ENCODE assay signal across 7 cellular contexts in genomic region chr14:93655078-93655750, GRCh38.
DNase-seq lines count a peak whose midpoint lies in the region; ATAC-seq and TF ChIP-seq lines count a peak whose summit lies in the region.

No MANE protein-coding gene starts in this region.

- DNase-seq in ELF-1 (ENCODE audit: low read depth, low spot score) (peak; percentile 79), IMR-90 (peak; percentile 35), PC-9 (peak in 1 of 2 experiments; percentile 1), esophagus squamous epithelium (lab: John Stamatoyannopoulos, UW) (no peak), non-pigmented ciliary epithelial cell (ENCODE audit: low read depth) (peak; percentile 2)
- no peak for DNase-seq in NK-92 treated with Interleukin-12 subunit alpha and Interleukin-12 subunit beta, amount 100 ng/mL, for 24 hours (lab: John Stamatoyannopoulos, UW)

- intact Hi-C loops in IMR-90 (cut with micrococcal nuclease) (loop anchor here (2.0 to 5.0 kb wide), 2 partner anchors 238 to 482 kb away; no protein-coding TSS in a partner anchor), PC-9 (cut with micrococcal nuclease; ENCODE audit: unreplicated experiment) (no loop called here), esophagus squamous epithelium (cut with DNase I) (no loop called here)

- no peak overlapping the region for H2BK5ac ChIP-seq in IMR-90 (ENCODE audit: low read depth, low read length, poor library complexity, severe bottlenecking)

- dilution Hi-C loops in IMR-90 (cut with HindIII; ENCODE audit: low sequenced_read_pairs, unreplicated experiment), result no loop called here

- H3K4me3 ChIP-seq in IMR-90 (ENCODE audit: insufficient read depth, low read depth, low read length), result no peak overlapping the region
- H3K4me3 ChIP-seq in PC-9, result no peak overlapping the region
- no peak overlapping the region for H3K4me3 ChIP-seq in esophagus squamous epithelium

- no peak overlapping the region for H3K27ac ChIP-seq in IMR-90 (ENCODE audit: insufficient read depth, low read length)
- no peak overlapping the region for H3K27ac ChIP-seq in PC-9
- H3K27ac ChIP-seq in esophagus squamous epithelium, result no peak overlapping the region

- ATAC-seq in IMR-90 (ENCODE audit: low read depth), result no peak
- ATAC-seq in HG03196 (IDR thresholded peaks at IDR 0.05; ENCODE audit: unreplicated experiment), result no peak

- no TSS peak for BruUV-seq in IMR-90 (replicated peaks; lab: Mats Ljungman, UMichigan)
- no TSS peak for BruUV-seq in PC-9 (replicated peaks; lab: Mats Ljungman, UMichigan)

- no peak overlapping the region for H4K5ac ChIP-seq in IMR-90 (ENCODE audit: low read depth, low read length)

- H3K18ac ChIP-seq in IMR-90 (ENCODE audit: low read depth, low read length), result no peak overlapping the region

- H2BK20ac ChIP-seq in IMR-90 (ENCODE audit: low read depth, low read length), result no peak overlapping the region

- no peak overlapping the region for H2AK9ac ChIP-seq in IMR-90 (replicated peaks; ENCODE audit: low read depth, low read length, poor library complexity)

- POLR2A ChIA-PET in IMR-90 (lab: Charles Lee; ENCODE audit: unreplicated experiment), result no interaction called here
- POLR2A ChIA-PET in PC-9 (lab: Charles Lee; ENCODE audit: unreplicated experiment), result no interaction called here

- in situ Hi-C loops in IMR-90 (cut with MboI; ENCODE audit: low sequenced_read_pairs), result no loop called here

- TF ChIP-seq CTCF in IMR-90 (conservative IDR thresholded peaks at IDR 0.05; ENCODE audit: low read depth, low read length), result peak; percentile 52
- peak; percentile 67 for TF ChIP-seq CTCF in PC-9 (conservative IDR thresholded peaks at IDR 0.05)
- peak; percentile 18 to 68 (median 54) for TF ChIP-seq CTCF in esophagus squamous epithelium (IDR thresholded peaks at IDR 0.05)

- WGBS in IMR-90 (ENCODE audit: extremely low coverage in 2 of 2, insufficient read length in 1 of 2), 2 experiments, result 0% methylated on average over 1 of the region's 10 CpGs; no CpG with 5 or more reads in 1 of the 2 experiments
- 32 to 35% methylated on average over 10 of the region's 10 CpGs for WGBS in esophagus squamous epithelium, 2 donors

- H3K9me1 ChIP-seq in IMR-90 (ENCODE audit: insufficient read depth, low read length), result no peaks in the 10 kb centered on the region

- no peak for TF ChIP-seq POLR2A in IMR-90 (IDR thresholded peaks at IDR 0.05; ENCODE audit: low read depth, low read length)
- no peak for TF ChIP-seq POLR2A in esophagus squamous epithelium (IDR thresholded peaks at IDR 0.05)

- no peaks in the 10 kb centered on the region for H3K36me3 ChIP-seq in IMR-90 (ENCODE audit: control insufficient read depth, insufficient read depth, low read length)
- no peaks in the 10 kb centered on the region for H3K36me3 ChIP-seq in PC-9 (ENCODE audit: low read depth)
- H3K36me3 ChIP-seq in esophagus squamous epithelium, result no peaks in the 10 kb centered on the region

- H3K4me2 ChIP-seq in IMR-90 (ENCODE audit: low read depth, low read length) (no peak overlapping the region), PC-9 (no peak overlapping the region)

- H3K27me3 ChIP-seq in IMR-90 (ENCODE audit: control insufficient read depth, insufficient read depth, low read length) (no peaks in the 10 kb centered on the region), PC-9 (ENCODE audit: insufficient read depth, low read depth) (peaks cover 3% of the 10 kb centered on the region; the same call in 1 of the 2 replicates), esophagus squamous epithelium (peaks cover 0 to 3% (median 0%) of the 10 kb centered on the region in 4 donors)

- no peaks in the 10 kb centered on the region for H3F3A ChIP-seq in PC-9 (ENCODE audit: insufficient read depth, low read depth)

- H3K14ac ChIP-seq in IMR-90 (replicated peaks; ENCODE audit: low read depth, low read length), result no peak overlapping the region

- CTCF ChIA-PET in IMR-90 (lab: Yijun Ruan, JAX) (interaction anchor here (0.6 kb wide), 4 partner anchors 165 to 1094 kb away, joined by 3 read pairs; no protein-coding TSS in a partner anchor), PC-9 (lab: Charles Lee) (no interaction called here)

- no peaks in the 10 kb centered on the region for H3K9me2 ChIP-seq in PC-9 (ENCODE audit: insufficient read depth)

- H3K4me1 ChIP-seq in IMR-90 (ENCODE audit: control insufficient read depth, insufficient read depth, low read length), result no peaks in the 10 kb centered on the region
- H3K4me1 ChIP-seq in PC-9 (replicated peaks; ENCODE audit: insufficient read depth), result no peaks in the 10 kb centered on the region
- H3K4me1 ChIP-seq in esophagus squamous epithelium, result no peaks in the 10 kb centered on the region

- H4K20me1 ChIP-seq in IMR-90 (ENCODE audit: insufficient read depth, low read length) (no peaks in the 10 kb centered on the region), PC-9 (ENCODE audit: insufficient read depth) (no peaks in the 10 kb centered on the region)

- H3K79me1 ChIP-seq in IMR-90 (ENCODE audit: low read depth in 1 of 2, low read length in 2 of 2), result no peaks in the 10 kb centered on the region

- H4K91ac ChIP-seq in IMR-90 (ENCODE audit: insufficient read depth, low read depth, low read length), result no peak overlapping the region

- no peaks in the 10 kb centered on the region for H3K9me3 ChIP-seq in IMR-90 (ENCODE audit: control insufficient read depth, insufficient read depth, low read length)
- H3K9me3 ChIP-seq in PC-9 (ENCODE audit: insufficient read depth, low read depth), result no peaks in the 10 kb centered on the region
- no peaks in the 10 kb centered on the region for H3K9me3 ChIP-seq in esophagus squamous epithelium

- H2AFZ ChIP-seq in IMR-90 (replicated peaks; ENCODE audit: low read length, poor library complexity) (no peak overlapping the region), PC-9 (no peak overlapping the region)

- no peak overlapping the region for H2BK120ac ChIP-seq in IMR-90 (ENCODE audit: low read depth, low read length)

- H3K9ac ChIP-seq in IMR-90 (ENCODE audit: low read depth, low read length), result no peak overlapping the region

- no peaks in the 10 kb centered on the region for H3K79me2 ChIP-seq in PC-9 (ENCODE audit: low read depth)

- H4K8ac ChIP-seq in IMR-90 (ENCODE audit: low read depth in 2 of 2, low read length in 2 of 2), result no peak overlapping the region

- H3K56ac ChIP-seq in IMR-90 (ENCODE audit: extremely low read depth, insufficient read depth, low read length), result no peak overlapping the region

- no peak overlapping the region for H3K23ac ChIP-seq in IMR-90 (ENCODE audit: low read depth, low read length)

- no peak overlapping the region for H2BK15ac ChIP-seq in IMR-90 (ENCODE audit: low read depth, low read length)

- TF ChIP-seq RAD21 in IMR-90 (IDR thresholded peaks at IDR 0.05; ENCODE audit: low read length), result peak; percentile 55

- no peak overlapping the region for H2AK5ac ChIP-seq in IMR-90 (ENCODE audit: low read depth, low read length)

- no peak overlapping the region for H3K4ac ChIP-seq in IMR-90 (ENCODE audit: low read depth, low read length)

TF ChIP-seq in IMR-90, 13 proteins besides CTCF, POLR2A, EP300 and RAD21:
- no peak for TF ChIP-seq FOS (IDR thresholded peaks at IDR 0.05; ENCODE audit: low read depth, low read length)
- TF ChIP-seq USF2 (IDR thresholded peaks at IDR 0.05; ENCODE audit: low read depth, low read length), result no peak
- TF ChIP-seq MAZ (IDR thresholded peaks at IDR 0.05; ENCODE audit: borderline replicate concordance, low read depth, low read length), result no peak
- peak; percentile 30; the same call in 1 of the 2 replicates for TF ChIP-seq SMC3 (IDR thresholded peaks at IDR 0.05; ENCODE audit: low read depth, low read length)

Comparison
In these comparisons a context has a peak if more than half of its experiments do, and no peak if none do; other contexts are left out.
1. DNase-seq: peak in ELF-1 (single experiment), IMR-90 (single experiment) and non-pigmented ciliary epithelial cell (single experiment); none in esophagus squamous epithelium (single experiment) and NK-92 treated with Interleukin-12 subunit alpha and Interleukin-12 subunit beta, amount 100 ng/mL, for 24 hours (single experiment).
2. Peak in every context shown above with its lines, with median percentiles within 50 percentile points of each other: CTCF ChIP-seq.